7 cellular contexts compared by ENCODE assay signal in the genomic region with DNA sequence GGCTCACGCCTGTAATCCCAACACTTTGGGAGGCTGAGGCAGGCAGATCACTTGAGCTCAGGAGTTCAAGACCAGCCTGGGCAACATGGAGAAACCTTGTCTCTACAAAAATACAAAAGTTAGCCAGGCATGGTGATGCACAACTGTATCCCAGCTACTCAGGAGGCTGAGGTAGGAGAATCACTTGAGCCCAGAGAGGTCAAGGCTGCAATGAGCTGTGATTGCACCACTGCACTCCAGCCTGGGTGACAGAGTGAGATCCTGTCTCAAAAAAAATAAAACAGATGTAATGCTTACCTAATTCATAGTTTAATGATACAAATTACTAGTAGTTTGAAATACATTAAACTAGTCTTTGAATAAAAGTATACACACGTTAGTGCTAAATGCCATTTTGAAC. TPM values are rescaled to one million over a fixed set of nuclear protein-coding genes. Genes with fewer than 3 reads are reported as not detected.
A peak's percentile ranks its signal among the peaks of the same experiment; 100 is the strongest.
DNase-seq lines count a peak whose midpoint lies in the region; ATAC-seq and TF ChIP-seq lines count a peak whose summit lies in the region.
"Not testable (repeated sequence)": the region's sequence is repeated elsewhere in the genome, so short reads cannot be mapped to it uniquely, and the experiment has no call there.

No MANE protein-coding gene starts in this region.

- H3K27ac ChIP-seq in GM23248 (peak overlapping the region; percentile 95), Panc1 (ENCODE audit: low read length) (peak overlapping the region; percentile 77), ascending aorta (peak overlapping the region; percentile 39 to 68), esophagus squamous epithelium (peak overlapping the region in 3 of 4 donors; percentile 69 to 81 (median 75)), subcutaneous abdominal adipose tissue (ENCODE audit: low read depth, low read length) (peak overlapping the region; percentile 85)

- peak overlapping the region; percentile 93 for H3K4me2 ChIP-seq in GM23248 (ENCODE audit: unreplicated experiment)

- not testable (repeated sequence) for H3K9me2 ChIP-seq in GM23248 (ENCODE audit: insufficient read depth)

- 42 to 44% methylated on average over 2 of the region's 2 CpGs for WGBS in GM23248 (ENCODE audit: low coverage in 1 of 2, low lambda C conversion rate in 2 of 2, missing lambda C conversion rate in 2 of 2), 2 experiments
- WGBS in esophagus squamous epithelium, 2 donors = 82 to 86% methylated on average over 2 of the region's 2 CpGs

- not testable (repeated sequence) for H3K9me3 ChIP-seq in GM23248 (ENCODE audit: low read depth); Panc1 (ENCODE audit: control insufficient read depth, insufficient read depth, low read depth, low read length); ascending aorta; esophagus squamous epithelium; subcutaneous abdominal adipose tissue (ENCODE audit: control insufficient read depth in 5 of 5, low read length in 5 of 5)

- not testable (repeated sequence) for BruUV-seq in Panc1 (replicated peaks; lab: Mats Ljungman, UMichigan)

- peak; percentile 32 for DNase-seq in GM23248
- DNase-seq in Panc1 (ENCODE audit: low read depth, low spot score); esophagus squamous epithelium (lab: John Stamatoyannopoulos, UW); osteocyte (ENCODE audit: extremely low spot score, unreplicated experiment): not testable (repeated sequence)
- DNase-seq in ascending aorta (ENCODE audit: low spot score in 2 of 2) = peak in 1 of 2 donors; percentile 34
- peak; percentile 18 for DNase-seq in kidney tubule cell (ENCODE audit: low spot score)

- H3K36me3 Mint-ChIP-seq in osteocyte (ENCODE audit: unreplicated experiment) = peaks cover 18% of the 10 kb centered on the region

- CTCF ChIA-PET in Panc1 (lab: Charles Lee) = not testable (repeated sequence)

- H3K4me1 Mint-ChIP-seq in osteocyte (ENCODE audit: unreplicated experiment) = peaks cover 71% of the 10 kb centered on the region

- not testable (repeated sequence) for ATAC-seq in Panc1

- peaks cover 95% of the 10 kb centered on the region for H3K79me2 ChIP-seq in GM23248 (ENCODE audit: insufficient read depth)

- H3K9me3 Mint-ChIP-seq in osteocyte (ENCODE audit: unreplicated experiment) = not testable (repeated sequence)

- intact Hi-C loops in Panc1 (cut with micrococcal nuclease; ENCODE audit: unreplicated experiment); ascending aorta (cut with DNase I); esophagus squamous epithelium (cut with DNase I): not testable (repeated sequence)

- H4K20me1 ChIP-seq in GM23248 (ENCODE audit: insufficient read depth) = not testable (repeated sequence)

- H2AFZ ChIP-seq in GM23248 = not testable (repeated sequence)

- in situ Hi-C loops in GM23248 (cut with MboI) = loop anchor here (25.0 kb wide), 1 partner anchor 341 kb away; the partner anchor contains the start of genes MOK and ZNF839
- in situ Hi-C loops in Panc1 (cut with HindIII; ENCODE audit: low pct_unique_long_range_greater_than_20kb, low sequenced_read_pairs) = not testable (repeated sequence)

- H3K27me3 Mint-ChIP-seq in osteocyte (ENCODE audit: unreplicated experiment) = not testable (repeated sequence)

- not testable (repeated sequence) for TF ChIP-seq POLR2A in esophagus squamous epithelium (IDR thresholded peaks at IDR 0.05)

- peaks cover 60% of the 10 kb centered on the region for H3K4me1 ChIP-seq in GM23248 (ENCODE audit: insufficient read depth)
- peaks cover 36% of the 10 kb centered on the region for H3K4me1 ChIP-seq in Panc1 (ENCODE audit: control insufficient read depth, insufficient read depth, low read length)
- peaks cover 7 to 37% of the 10 kb centered on the region in 2 donors for H3K4me1 ChIP-seq in ascending aorta
- H3K4me1 ChIP-seq in esophagus squamous epithelium = peaks cover 7 to 74% (median 32%) of the 10 kb centered on the region in 3 donors
- H3K4me1 ChIP-seq in subcutaneous abdominal adipose tissue (ENCODE audit: control insufficient read depth in 5 of 5, insufficient read depth in 5 of 5, low read length in 5 of 5) = peaks cover 2 to 49% (median 39%) of the 10 kb centered on the region in 5 donors

- POLR2A ChIA-PET in Panc1 (lab: Charles Lee) = interaction anchor here (0.6 kb wide), 1 partner anchor 94 kb away, joined by 7 read pairs; no protein-coding TSS in a partner anchor

- peak overlapping the region; percentile 75 for H3K9ac ChIP-seq in GM23248
- H3K9ac ChIP-seq in subcutaneous abdominal adipose tissue (ENCODE audit: low read length in 5 of 5) = peak overlapping the region in 3 of 5 donors; percentile 2 to 80 (median 28)

- peaks cover 18% of the 10 kb centered on the region; the same call in 1 of the 2 replicates for H3K36me3 ChIP-seq in GM23248 (ENCODE audit: low read depth)
- not testable (repeated sequence) for H3K36me3 ChIP-seq in Panc1 (ENCODE audit: control insufficient read depth, insufficient read depth, low read length)
- peaks cover 7 to 21% of the 10 kb centered on the region in 2 donors for H3K36me3 ChIP-seq in ascending aorta
- peaks cover 5 to 19% (median 6%) of the 10 kb centered on the region in 3 donors for H3K36me3 ChIP-seq in esophagus squamous epithelium
- peaks cover under 1 to 14% (median 10%) of the 10 kb centered on the region in 5 donors for H3K36me3 ChIP-seq in subcutaneous abdominal adipose tissue (ENCODE audit: control insufficient read depth in 5 of 5, insufficient read depth in 5 of 5, low read length in 5 of 5)

- TF ChIP-seq CTCF in Panc1 (IDR thresholded peaks at IDR 0.05); ascending aorta (IDR thresholded peaks at IDR 0.05); esophagus squamous epithelium (IDR thresholded peaks at IDR 0.05); osteocyte (IDR thresholded peaks at IDR 0.05): not testable (repeated sequence)

- H3K4me3 Mint-ChIP-seq in osteocyte (ENCODE audit: unreplicated experiment) = not testable (repeated sequence)

- H3K4me3 ChIP-seq in GM23248 = peak overlapping the region; percentile 65
- not testable (repeated sequence) for H3K4me3 ChIP-seq in Panc1 (ENCODE audit: low read depth in 2 of 2, low read length in 2 of 2); ascending aorta; esophagus squamous epithelium; subcutaneous abdominal adipose tissue (ENCODE audit: low read depth in 1 of 5, low read length in 5 of 5)

- peaks cover 62% of the 10 kb centered on the region for H3F3A ChIP-seq in GM23248 (ENCODE audit: insufficient read depth)

- H3K27me3 ChIP-seq in GM23248 (replicated peaks; ENCODE audit: insufficient read depth); Panc1 (ENCODE audit: control insufficient read depth, insufficient read depth, low read length); ascending aorta; esophagus squamous epithelium; subcutaneous abdominal adipose tissue (ENCODE audit: control insufficient read depth in 5 of 5, insufficient read depth in 4 of 5, low read length in 5 of 5): not testable (repeated sequence)

- H3K27ac Mint-ChIP-seq in osteocyte (ENCODE audit: unreplicated experiment) = peak overlapping the region; percentile 77

RNA-seq across cellular contexts. Expression of gene DYNC1H1, which starts 7.1 kb away (rescaled TPM):
- total RNA-seq in GM23248 (2014; rRNA removed; shearing (Covaris generic)) = 391 and 475 TPM in 2 replicates
- polyA plus RNA-seq in GM23248 (2016; fragmentation: Nextera tagmentation; extraction: Ambion mirVana) = 174 and 181 TPM in 2 replicates
- total RNA-seq in Panc1 (2021; ENCODE audit: unreplicated experiment) (382 TPM), ascending aorta (577 TPM), esophagus squamous epithelium (100 to 1,000 TPM; 261 to 376 (median 317) TPM), osteocyte (821 and 886 TPM in 2 replicates)
- 353 TPM for polyA plus RNA-seq in Panc1 (2012; ENCODE audit: insufficient read length)
